In the genomic region with DNA sequence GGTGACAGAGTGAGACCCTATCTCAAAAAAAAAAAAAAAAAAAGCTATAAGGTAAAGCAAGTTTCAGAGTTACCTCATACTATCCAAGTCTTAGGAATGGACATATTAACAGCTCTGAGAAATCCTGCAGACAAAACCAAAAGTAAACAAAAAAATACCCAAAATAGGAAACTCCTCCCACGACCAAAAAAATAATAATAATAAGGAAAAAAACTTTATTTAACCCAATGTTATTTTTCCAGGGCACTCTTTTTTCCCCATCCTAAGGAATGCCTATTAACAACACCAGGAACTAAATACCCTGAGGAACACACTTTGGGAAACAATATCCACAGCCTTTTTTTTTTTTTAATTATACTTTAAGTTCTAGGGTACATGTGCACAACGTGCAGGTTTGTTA, we compare ENCODE assay signal across 25 cellular contexts.
"Had no signal": no experiment of that assay in that cellular context is flagged by ENCODE, and none has a peak within 500 bp of the region (broad histone marks: within the 10 kb centered on the region; RNA-seq: fewer than 3 reads in every experiment).

No MANE protein-coding gene starts in this region.

- H3K27ac ChIP-seq: epithelial cell of prostate, esophagus squamous epithelium, gastrocnemius medialis, heart right ventricle, left lung, lower lobe of right lung had no signal

- H3K27me3 ChIP-seq: esophagus squamous epithelium had no signal

- H3K4me3 ChIP-seq: esophagus squamous epithelium, gastrocnemius medialis, heart right ventricle, left lung, lower lobe of right lung, mucosa of descending colon had no signal

- H3K36me3 ChIP-seq: esophagus squamous epithelium, gastrocnemius medialis, heart right ventricle, left lung, lower lobe of right lung had no signal

- FAIRE-seq: endometrium, islet of Langerhans, keratinocyte had no signal

- ATAC-seq: effector memory CD8-positive, alpha-beta T cell; esophagus mucosa; gastrocnemius medialis; heart right ventricle; left cardiac atrium; left lung; left ventricle myocardium superior; lower lobe of right lung; mucosa of descending colon; naive thymus-derived CD8-positive, alpha-beta T cell had no signal

- H3K9me3 ChIP-seq: esophagus squamous epithelium, gastrocnemius medialis, heart right ventricle, left lung, lower lobe of right lung, mucosa of descending colon had no signal

- DNase-seq: cortex of kidney; effector CD8-positive, alpha-beta T cell; effector memory CD8-positive, alpha-beta T cell; erythroblast; esophagus squamous epithelium; foreskin fibroblast; foreskin melanocyte; gastrocnemius medialis; glutamatergic neuron; head of caudate nucleus; heart right ventricle; hippocampal formation; left cardiac atrium; left lung; left ventricle myocardium superior; lower lobe of right lung; mesenchymal stem cell; mucosa of descending colon; naive B cell; naive thymus-derived CD8-positive, alpha-beta T cell had no signal

- H3K4me1 ChIP-seq: gastrocnemius medialis had no signal
